In genomic region chr14:61838661-61839060, GRCh38 we compare ENCODE assay signal across 27 cellular contexts. TPM values are rescaled to one million over a fixed set of nuclear protein-coding genes. Genes with fewer than 3 reads are reported as not detected.
DNase-seq lines count a peak whose midpoint lies in the region; ATAC-seq and TF ChIP-seq lines count a peak whose summit lies in the region.
"Had no signal": no experiment of that assay in that cellular context is flagged by ENCODE, and none has a peak within 500 bp of the region (broad histone marks: within the 10 kb centered on the region; RNA-seq: fewer than 3 reads in every experiment).

No MANE protein-coding gene starts in this region.

- H3K9me2 ChIP-seq in PC-9 (ENCODE audit: insufficient read depth), result no peaks in the 10 kb centered on the region

- H3K36me3 Mint-ChIP-seq in stimulated activated effector memory CD8-positive, alpha-beta T cell treated with anti-CD3 and anti-CD28 coated beads, Interleukin-12 subunit alpha, Interleukin-12 subunit beta, amount 100 ng/mL, for 72 hours, result no peaks in the 10 kb centered on the region

- H3K4me2 ChIP-seq in PC-9 (peak overlapping the region; percentile 47), mesenchymal stem cell (ENCODE audit: low read length, poor library complexity, severe bottlenecking) (no peak overlapping the region)
- H3K4me2 ChIP-seq: BLaER1 treated with 17β-estradiol and CSF1 and Interleukin-3, amounts not matched to agents 10 nM and 100 nM had no signal

- no peaks in the 10 kb centered on the region for H3K79me2 ChIP-seq in PC-9 (ENCODE audit: low read depth)

- H4K91ac ChIP-seq in mesenchymal stem cell (ENCODE audit: low read length), result no peak overlapping the region

- H2AFZ ChIP-seq in PC-9, result no peak overlapping the region
- no peak overlapping the region for H2AFZ ChIP-seq in mesenchymal stem cell (ENCODE audit: low read depth, low read length)

- BruUV-seq in PC-9 (replicated peaks; lab: Mats Ljungman, UMichigan), result no TSS peak

- no peak overlapping the region for H2BK120ac ChIP-seq in mesenchymal stem cell (ENCODE audit: low read depth, low read length)

- no peak overlapping the region for H3K4me3 Mint-ChIP-seq in stimulated activated effector memory CD8-positive, alpha-beta T cell treated with anti-CD3 and anti-CD28 coated beads, Interleukin-12 subunit alpha, Interleukin-12 subunit beta, amount 100 ng/mL, for 72 hours
- H3K4me3 Mint-ChIP-seq: activated CD8-positive, alpha-beta T cell treated with anti-CD3 and anti-CD28 coated beads, Interleukin-2, amount 10 ng/mL, durations not matched to agents 7 days and 5 days; brain had no signal

- H2BK5ac ChIP-seq in mesenchymal stem cell (ENCODE audit: low read depth, low read length, poor library complexity, severe bottlenecking), result no peak overlapping the region

- H4K20me1 ChIP-seq in PC-9 (ENCODE audit: insufficient read depth), result no peaks in the 10 kb centered on the region
- H4K20me1 ChIP-seq: BLaER1 treated with 17β-estradiol and CSF1 and Interleukin-3, amounts not matched to agents 10 nM and 100 nM had no signal

- 86% methylated on average over 4 of the region's 4 CpGs for WGBS in mesenchymal stem cell

- peak overlapping the region; percentile 51 for H3K9ac ChIP-seq in mesenchymal stem cell (ENCODE audit: low read length)
- H3K9ac ChIP-seq: BLaER1 treated with 17β-estradiol and CSF1 and Interleukin-3, amounts not matched to agents 10 nM and 100 nM had no signal

- H3K79me1 ChIP-seq in mesenchymal stem cell (replicated peaks; ENCODE audit: low read length, poor library complexity, severe bottlenecking), result peaks cover 8% of the 10 kb centered on the region

- no peak overlapping the region for H3K14ac ChIP-seq in mesenchymal stem cell (ENCODE audit: low read length in 2 of 2)

- intact Hi-C loops in PC-9 (cut with micrococcal nuclease; ENCODE audit: unreplicated experiment), result loop anchor here (5.0 kb wide), 3 partner anchors 86 to 451 kb away; no protein-coding TSS in a partner anchor

- H4K8ac ChIP-seq in mesenchymal stem cell (ENCODE audit: low read length), result no peak overlapping the region

- H3K27ac ChIP-seq in PC-9 (peak overlapping the region; percentile 60), mesenchymal stem cell (ENCODE audit: low read length, poor library complexity, severe bottlenecking) (no peak overlapping the region)
- H3K27ac ChIP-seq: BLaER1 treated with 17β-estradiol and CSF1 and Interleukin-3, amounts not matched to agents 10 nM and 100 nM; colonic mucosa; neutrophil; psoas muscle; skin epidermis; upper lobe of right lung had no signal

- peak; percentile 15 for DNase-seq in ELR (ENCODE audit: low read depth)
- peak in 1 of 2 experiments; percentile 76 for DNase-seq in PC-9
- DNase-seq in epithelial cell of esophagus (ENCODE audit: low read depth), result peak; percentile 35
- no peak for DNase-seq in mesenchymal stem cell
- DNase-seq in NCI-H1930 (lab: John Stamatoyannopoulos, UW), result no peak
- no peak for DNase-seq in NOMO-1 treated with dmso at 0.1 percent for 144 hours (lab: John Stamatoyannopoulos, UW; ENCODE audit: unreplicated experiment)
- DNase-seq in stimulated activated effector memory CD8-positive, alpha-beta T cell treated with anti-CD3 and anti-CD28 coated beads, Interleukin-12 subunit alpha, Interleukin-12 subunit beta, amount 100 ng/mL, for 72 hours (ENCODE audit: low spot score in 2 of 2), result no peak
- no peak for DNase-seq in activated CD4-positive, alpha-beta T cell treated with anti-CD3 and anti-CD28 coated beads, Interleukin-2, amount 50 U/mL, for 48 hours
- DNase-seq: activated CD8-positive, alpha-beta T cell treated with anti-CD3 and anti-CD28 coated beads, Interleukin-2, amount 10 ng/mL, durations not matched to agents 7 days and 5 days; activated gamma-delta T cell; activated T-cell treated with anti-CD3 and anti-CD28 coated beads for 4 hours; colonic mucosa; kidney glomerular epithelial cell; mesendoderm; NCI-H146; psoas muscle; SHP77 treated with DMSO at 0.1 percent for 48 hours; stimulated activated CD4-positive, alpha-beta T cell treated with anti-CD3 and anti-CD28 coated beads, Interleukin-1b, Interleukin-23, amount 100 ng/mL, for 48 hours; substantia nigra; upper lobe of right lung had no signal

- no peak overlapping the region for H2AK5ac ChIP-seq in mesenchymal stem cell (ENCODE audit: low read length, severe bottlenecking)

- H3K4me1 Mint-ChIP-seq in stimulated activated effector memory CD8-positive, alpha-beta T cell treated with anti-CD3 and anti-CD28 coated beads, Interleukin-12 subunit alpha, Interleukin-12 subunit beta, amount 100 ng/mL, for 72 hours, result no peaks in the 10 kb centered on the region

- no peak overlapping the region for H2BK12ac ChIP-seq in mesenchymal stem cell (ENCODE audit: low read length in 2 of 2)

- H3K9me3 ChIP-seq in PC-9 (ENCODE audit: insufficient read depth, low read depth) (no peaks in the 10 kb centered on the region), mesenchymal stem cell (ENCODE audit: control insufficient read depth, low read length) (no peaks in the 10 kb centered on the region)
- H3K9me3 ChIP-seq: BLaER1 treated with 17β-estradiol and CSF1 and Interleukin-3, amounts not matched to agents 10 nM and 100 nM; colonic mucosa; neutrophil; psoas muscle; upper lobe of right lung had no signal

- H3K36me3 ChIP-seq in PC-9 (ENCODE audit: low read depth) (no peaks in the 10 kb centered on the region), mesenchymal stem cell (ENCODE audit: control insufficient read depth in 1 of 2, insufficient read depth in 2 of 2, low read depth in 1 of 2, low read length in 2 of 2) (no peaks in the 10 kb centered on the region)
- H3K36me3 ChIP-seq: BLaER1 treated with 17β-estradiol and CSF1 and Interleukin-3, amounts not matched to agents 10 nM and 100 nM; colonic mucosa; neutrophil; upper lobe of right lung had no signal

- H3K9me3 Mint-ChIP-seq in stimulated activated effector memory CD8-positive, alpha-beta T cell treated with anti-CD3 and anti-CD28 coated beads, Interleukin-12 subunit alpha, Interleukin-12 subunit beta, amount 100 ng/mL, for 72 hours, result no peaks in the 10 kb centered on the region

- H3F3A ChIP-seq in PC-9 (ENCODE audit: insufficient read depth, low read depth), result peaks cover 14% of the 10 kb centered on the region

- POLR2A ChIA-PET in PC-9 (lab: Charles Lee; ENCODE audit: unreplicated experiment), result no interaction called here

- no peak overlapping the region for H3K4ac ChIP-seq in mesenchymal stem cell (ENCODE audit: low read depth in 1 of 2, low read length in 2 of 2)

- H3K27ac Mint-ChIP-seq in stimulated activated effector memory CD8-positive, alpha-beta T cell treated with anti-CD3 and anti-CD28 coated beads, Interleukin-12 subunit alpha, Interleukin-12 subunit beta, amount 100 ng/mL, for 72 hours, result no peak overlapping the region
- H3K27ac Mint-ChIP-seq: activated CD8-positive, alpha-beta T cell treated with anti-CD3 and anti-CD28 coated beads, Interleukin-2, amount 10 ng/mL, durations not matched to agents 7 days and 5 days had no signal

- H2BK15ac ChIP-seq in mesenchymal stem cell (ENCODE audit: low read depth, poor library complexity, severe bottlenecking), result no peak overlapping the region

- no peaks in the 10 kb centered on the region for H3K27me3 ChIP-seq in PC-9 (ENCODE audit: insufficient read depth, low read depth)
- no peaks in the 10 kb centered on the region for H3K27me3 ChIP-seq in mesenchymal stem cell (ENCODE audit: control insufficient read depth in 1 of 2, insufficient read depth in 1 of 2, low read length in 2 of 2)
- H3K27me3 ChIP-seq: BLaER1 treated with 17β-estradiol and CSF1 and Interleukin-3, amounts not matched to agents 10 nM and 100 nM; colonic mucosa; upper lobe of right lung had no signal

- H3K23ac ChIP-seq in mesenchymal stem cell (ENCODE audit: low read length in 2 of 2), result no peak overlapping the region

- no peak overlapping the region for H3K18ac ChIP-seq in mesenchymal stem cell (ENCODE audit: low read depth in 1 of 2, low read length in 2 of 2)

- H3K4me1 ChIP-seq in PC-9 (replicated peaks; ENCODE audit: insufficient read depth) (peaks cover 21% of the 10 kb centered on the region), mesenchymal stem cell (ENCODE audit: control insufficient read depth, insufficient read depth, low read depth, low read length) (peaks cover 2% of the 10 kb centered on the region)
- H3K4me1 ChIP-seq: colonic mucosa, psoas muscle, upper lobe of right lung had no signal

- TF ChIP-seq CTCF in PC-9 (conservative IDR thresholded peaks at IDR 0.05) (no peak), epithelial cell of esophagus (IDR thresholded peaks at IDR 0.05; ENCODE audit: insufficient read depth, low read depth, low read length, missing control alignments) (no peak)

- no peak overlapping the region for H3K4me3 ChIP-seq in PC-9
- H3K4me3 ChIP-seq in epithelial cell of esophagus (ENCODE audit: low read length), result no peak overlapping the region
- H3K4me3 ChIP-seq in mesenchymal stem cell (ENCODE audit: insufficient read depth in 1 of 2, low read depth in 1 of 2, low read length in 2 of 2), result no peak overlapping the region
- H3K4me3 ChIP-seq: BLaER1 treated with 17β-estradiol and CSF1 and Interleukin-3, amounts not matched to agents 10 nM and 100 nM; colonic mucosa; K562; psoas muscle; skin epidermis; upper lobe of right lung had no signal

- CTCF ChIA-PET in PC-9 (lab: Charles Lee), result interaction anchor here (0.6 to 1.9 kb wide), 2 partner anchors 288 to 461 kb away, joined by 3 to 7 read pairs; no protein-coding TSS in a partner anchor

- ATAC-seq in stimulated activated effector memory CD8-positive, alpha-beta T cell treated with anti-CD3 and anti-CD28 coated beads, Interleukin-12 subunit alpha, Interleukin-12 subunit beta, amount 100 ng/mL, for 72 hours, result no peak
- ATAC-seq: activated CD4-positive, CD25-positive, alpha-beta regulatory T cell treated with anti-CD3 and anti-CD28 coated beads, Interleukin-2, amount 50 U/mL, for 24 hours; activated CD8-positive, alpha-beta T cell treated with anti-CD3 and anti-CD28 coated beads, Interleukin-2, amount 10 ng/mL, durations not matched to agents 7 days and 5 days; K562; psoas muscle; upper lobe of right lung had no signal

RNA-seq across cellular contexts. Expression of gene SYT16, which starts 26.2 kb away (rescaled TPM):
- 5.1 and 10.8 TPM in 2 replicates for total RNA-seq in PC-9 (2021)
- polyA plus RNA-seq in mesenchymal stem cell (2013, experiment 1 of 2), result 0.11 TPM
- polyA plus RNA-seq in mesenchymal stem cell (2013, experiment 2 of 2), result 0.25 TPM
- total RNA-seq: activated CD8-positive, alpha-beta T cell treated with anti-CD3 and anti-CD28 coated beads, Interleukin-2, amount 10 ng/mL, durations not matched to agents 7 days and 5 days; myocyte; psoas muscle had no signal
- polyA plus RNA-seq: K562 had no signal

Comparison
In these comparisons a context has a peak if more than half of its experiments do, and no peak if none do; other contexts are left out.
1. DNase-seq: peak in ELR (single experiment) and epithelial cell of esophagus (single experiment); none in mesenchymal stem cell (single experiment), NCI-H1930 (0 of 2), NOMO-1 treated with dmso at 0.1 percent for 144 hours (single experiment), stimulated activated effector memory CD8-positive, alpha-beta T cell treated with anti-CD3 and anti-CD28 coated beads, Interleukin-12 subunit alpha, Interleukin-12 subunit beta, amount 100 ng/mL, for 72 hours (0 of 2) and activated CD4-positive, alpha-beta T cell treated with anti-CD3 and anti-CD28 coated beads, Interleukin-2, amount 50 U/mL, for 48 hours (0 of 2).